Comparison of ENCODE assay signal across 12 cellular contexts in the genomic region with DNA sequence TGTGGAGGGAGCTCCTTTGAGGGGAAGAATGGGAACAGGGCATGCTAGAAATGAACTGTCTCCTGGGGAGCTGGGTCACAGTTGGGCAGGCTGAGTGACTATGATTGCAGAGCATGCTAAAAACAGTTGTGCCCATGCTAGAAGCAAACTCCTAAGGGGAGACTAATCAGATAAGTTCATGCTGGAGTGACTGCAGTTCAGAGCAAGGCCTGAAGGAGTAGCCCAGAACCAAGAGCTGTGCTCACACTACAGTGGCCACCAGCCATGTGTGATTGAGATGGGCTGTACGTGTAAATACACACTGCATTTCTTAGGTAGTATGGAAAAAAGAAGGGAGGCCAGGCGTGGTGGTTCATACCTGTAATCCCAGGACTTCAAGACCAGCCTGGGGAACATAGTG. TPM values are rescaled to one million over a fixed set of nuclear protein-coding genes. Genes with fewer than 3 reads are reported as not detected.
DNase-seq lines count a peak whose midpoint lies in the region; ATAC-seq and TF ChIP-seq lines count a peak whose summit lies in the region.
"Had no signal": no experiment of that assay in that cellular context is flagged by ENCODE, and none has a peak within 500 bp of the region (broad histone marks: within the 10 kb centered on the region; RNA-seq: fewer than 3 reads in every experiment).

No MANE protein-coding gene starts in this region.

- H3K4me1 ChIP-seq in SK-N-SH (ENCODE audit: control insufficient read depth in 1 of 2, insufficient read depth in 2 of 2, low read depth in 1 of 2, low read length in 1 of 2) (peaks cover 12 to 15% of the 10 kb centered on the region in 2 experiments; a peak in 2 of 4 replicates), OCI-LY1 (ENCODE audit: insufficient read depth, low read length, severe bottlenecking) (peaks cover 28% of the 10 kb centered on the region), endodermal cell (ENCODE audit: control insufficient read depth, insufficient read depth, low read length) (no peaks in the 10 kb centered on the region)

- H3K9me3 Mint-ChIP-seq in endodermal cell, result peaks cover 5% of the 10 kb centered on the region
- H3K9me3 Mint-ChIP-seq in stimulated activated memory B cell treated with anti-CD40 and anti-IgM and Interleukin-4, amounts not matched to agents 10 μg/mL and 1 μg/mL and 100 μg/mL, for 72 hours, result no peaks in the 10 kb centered on the region

- no peaks in the 10 kb centered on the region for H3K27me3 Mint-ChIP-seq in endodermal cell (ENCODE audit: insufficient read depth)
- H3K27me3 Mint-ChIP-seq in stimulated activated memory B cell treated with anti-CD40 and anti-IgM and Interleukin-4, amounts not matched to agents 10 μg/mL and 1 μg/mL and 100 μg/mL, for 72 hours, result no peaks in the 10 kb centered on the region

- H3K36me3 ChIP-seq in SK-N-SH (replicated peaks in 1 of 2; ENCODE audit: control insufficient read depth in 1 of 2, insufficient read depth in 2 of 2, low read length in 1 of 2) (peaks cover 25 to 51% of the 10 kb centered on the region in 2 experiments), OCI-LY1 (ENCODE audit: insufficient read depth, low read length) (peaks cover 52% of the 10 kb centered on the region), endodermal cell (ENCODE audit: control insufficient read depth, insufficient read depth, low read length) (peaks cover 41% of the 10 kb centered on the region)

- H3K4me3 ChIP-seq in SK-N-SH (ENCODE audit: low read depth in 2 of 2, low read length in 1 of 2) (no peak overlapping the region), OCI-LY1 (ENCODE audit: low read depth, low read length, poor library complexity, severe bottlenecking) (no peak overlapping the region), endodermal cell (ENCODE audit: low read length) (no peak overlapping the region)
- H3K4me3 ChIP-seq: spleen had no signal

- TF ChIP-seq CTCF in SK-N-SH (IDR thresholded peaks at IDR 0.05) (no peak), OCI-LY1 (IDR thresholded peaks at IDR 0.05; ENCODE audit: low read length) (peak; percentile 18; the same call in 1 of the 2 replicates), endodermal cell (conservative IDR thresholded peaks at IDR 0.05) (peak; percentile 56)

- H3K4me2 ChIP-seq in SK-N-SH, result no peak overlapping the region
- H3K4me2 ChIP-seq in OCI-LY1 (ENCODE audit: low read length), result no peak overlapping the region

- DNase-seq in SK-N-SH (no peak), endodermal cell (peak; percentile 45), NCI-H446 (lab: John Stamatoyannopoulos, UW) (no peak), left colon (no peak)
- DNase-seq: effector CD8-positive, alpha-beta T cell; HCEC 1CT; NCI-H524 treated with DMSO at 0.1 percent for 48 hours; spleen had no signal

- CTCF ChIA-PET in SK-N-SH (lab: Yijun Ruan, JAX), result interaction anchor here (0.6 to 1.1 kb wide), 3 partner anchors 18 to 33 kb away, joined by 3 to 4 read pairs (median 3); no protein-coding TSS in a partner anchor

- H3K79me2 ChIP-seq in SK-N-SH (ENCODE audit: insufficient read depth), result no peaks in the 10 kb centered on the region
- H3K79me2 ChIP-seq in OCI-LY1 (ENCODE audit: insufficient read depth, low read length), result no peaks in the 10 kb centered on the region

- no peak overlapping the region for H3K27ac ChIP-seq in SK-N-SH (ENCODE audit: low read depth in 2 of 2, low read length in 1 of 2)
- H3K27ac ChIP-seq in OCI-LY1 (ENCODE audit: low read depth, low read length, poor library complexity, severe bottlenecking), result no peak overlapping the region
- H3K27ac ChIP-seq in endodermal cell (ENCODE audit: low read depth, low read length), result no peak overlapping the region

- no peak overlapping the region for H3K4me3 Mint-ChIP-seq in endodermal cell
- H3K4me3 Mint-ChIP-seq in stimulated activated memory B cell treated with anti-CD40 and anti-IgM and Interleukin-4, amounts not matched to agents 10 μg/mL and 1 μg/mL and 100 μg/mL, for 72 hours, result no peak overlapping the region

- no peak for TF ChIP-seq RAD21 in SK-N-SH (IDR thresholded peaks at IDR 0.05; ENCODE audit: low read length)

- H4K20me1 ChIP-seq in SK-N-SH (ENCODE audit: insufficient read depth) (no peaks in the 10 kb centered on the region), OCI-LY1 (ENCODE audit: insufficient read depth, low read length) (no peaks in the 10 kb centered on the region)

- H3K27ac Mint-ChIP-seq in endodermal cell, result no peak overlapping the region
- H3K27ac Mint-ChIP-seq in stimulated activated memory B cell treated with anti-CD40 and anti-IgM and Interleukin-4, amounts not matched to agents 10 μg/mL and 1 μg/mL and 100 μg/mL, for 72 hours, result no peak overlapping the region

- H3K9me3 ChIP-seq in SK-N-SH (no peaks in the 10 kb centered on the region), OCI-LY1 (ENCODE audit: low read length) (peaks cover under 1% of the 10 kb centered on the region; the same call in 1 of the 2 replicates), endodermal cell (ENCODE audit: control insufficient read depth, low read length) (peaks cover 4% of the 10 kb centered on the region)

- peaks cover 7% of the 10 kb centered on the region for H3F3A ChIP-seq in SK-N-SH (replicated peaks; ENCODE audit: insufficient read depth)
- H3F3A ChIP-seq in OCI-LY1 (ENCODE audit: insufficient read depth, low read length), result no peaks in the 10 kb centered on the region; the same call in 1 of the 2 replicates

- H2AFZ ChIP-seq in SK-N-SH (ENCODE audit: low read depth), result no peak overlapping the region
- H2AFZ ChIP-seq in OCI-LY1 (ENCODE audit: low read length), result no peak overlapping the region

- peaks cover 2% of the 10 kb centered on the region for H3K4me1 Mint-ChIP-seq in endodermal cell
- H3K4me1 Mint-ChIP-seq in stimulated activated memory B cell treated with anti-CD40 and anti-IgM and Interleukin-4, amounts not matched to agents 10 μg/mL and 1 μg/mL and 100 μg/mL, for 72 hours, result peaks cover 38% of the 10 kb centered on the region

- TF ChIP-seq EP300 in SK-N-SH (IDR thresholded peaks at IDR 0.05; ENCODE audit: borderline replicate concordance in 1 of 2, low read depth in 1 of 2, low read length in 1 of 2), result no peak

- H3K36me3 Mint-ChIP-seq in endodermal cell (ENCODE audit: low read depth), result peaks cover 51% of the 10 kb centered on the region
- peaks cover 71% of the 10 kb centered on the region for H3K36me3 Mint-ChIP-seq in stimulated activated memory B cell treated with anti-CD40 and anti-IgM and Interleukin-4, amounts not matched to agents 10 μg/mL and 1 μg/mL and 100 μg/mL, for 72 hours

- intact Hi-C loops in left colon (cut with DNase I, micrococcal nuclease), result no loop called here

- 96% methylated on average over 2 of the region's 2 CpGs for WGBS in SK-N-SH (ENCODE audit: low lambda C conversion rate)
- WGBS in endodermal cell (ENCODE audit: insufficient coverage in 1 of 2, insufficient read length in 1 of 2), 2 experiments, result 88 to 100% methylated on average over 2 of the region's 2 CpGs

- POLR2A ChIA-PET in SK-N-SH (lab: Yijun Ruan, JAX), result no interaction called here

- ATAC-seq in SK-N-SH treated with all-trans-retinoic acid at 6 μM for 48 hours (peak; percentile 34; the same call in 2 of the 3 replicates), left colon (no peak), HG02840 (IDR thresholded peaks at IDR 0.05; ENCODE audit: low FRiP score, unreplicated experiment) (no peak)
- peak; percentile 51 for ATAC-seq in stimulated activated memory B cell treated with anti-CD40 and anti-IgM and Interleukin-4, amounts not matched to agents 10 μg/mL and 1 μg/mL and 100 μg/mL, for 72 hours

- H3K9me2 ChIP-seq in SK-N-SH (no peaks in the 10 kb centered on the region), OCI-LY1 (ENCODE audit: low read depth, low read length) (no peaks in the 10 kb centered on the region)

- H3K9ac ChIP-seq in SK-N-SH, result no peak overlapping the region
- no peak overlapping the region for H3K9ac ChIP-seq in OCI-LY1 (ENCODE audit: low read length)
- H3K9ac ChIP-seq in endodermal cell (ENCODE audit: extremely low read depth, low read length, poor library complexity, severe bottlenecking), result no peak overlapping the region

- H3K27me3 ChIP-seq in SK-N-SH (ENCODE audit: insufficient read depth), result no peaks in the 10 kb centered on the region
- no peaks in the 10 kb centered on the region for H3K27me3 ChIP-seq in OCI-LY1 (ENCODE audit: insufficient read depth, low read length)
- H3K27me3 ChIP-seq in endodermal cell (ENCODE audit: control insufficient read depth, insufficient read depth, low read length, poor library complexity, severe bottlenecking), result no peaks in the 10 kb centered on the region
- H3K27me3 ChIP-seq: spleen had no signal

TF ChIP-seq in SK-N-SH, 30 proteins besides CTCF, POLR2A, EP300 and RAD21 (continues in another document):
- no peak for TF ChIP-seq NFIC (IDR thresholded peaks at IDR 0.05; ENCODE audit: borderline replicate concordance)

RNA-seq across cellular contexts. Expression of gene AK1, which starts 10.3 kb away (rescaled TPM):
- 103 and 125 TPM in 2 replicates for polyA plus RNA-seq in SK-N-SH (2012; rRNA removed)
- polyA plus RNA-seq in SK-N-SH (2012; cell fraction: cytosol; rRNA removed), result 65.8 and 85.2 TPM in 2 replicates
- polyA plus RNA-seq in SK-N-SH (2012; cell fraction: nucleus; rRNA removed), result 98.3 and 147 TPM in 2 replicates
- total RNA-seq in endodermal cell (10 to 100 TPM; 19.0 to 22.8 TPM), left colon (100 to 1,000 TPM; 114 to 141 TPM)
- polyA plus RNA-seq in endodermal cell (2013, experiment 1 of 2), result 58.2 TPM
- polyA plus RNA-seq in endodermal cell (2013, experiment 2 of 2), result 50.8 TPM

RNA-seq across cellular contexts. Expression of gene ST6GALNAC6, which starts 11.6 kb away (rescaled TPM):
- 34.8 and 47.5 TPM in 2 replicates for polyA plus RNA-seq in SK-N-SH (2012; rRNA removed)
- 15.2 and 27.6 TPM in 2 replicates for polyA plus RNA-seq in SK-N-SH (2012; cell fraction: cytosol; rRNA removed)
- 38.6 and 69.7 TPM in 2 replicates for polyA plus RNA-seq in SK-N-SH (2012; cell fraction: nucleus; rRNA removed)
- total RNA-seq in endodermal cell (10 to 100 TPM; 42.3 to 44.2 TPM), left colon (100 to 1,000 TPM; 222 to 302 TPM)
- polyA plus RNA-seq in endodermal cell (2013, experiment 1 of 2), result 25.4 TPM
- polyA plus RNA-seq in endodermal cell (2013, experiment 2 of 2), result 26.0 TPM

RNA-seq across cellular contexts. Expression of gene ST6GALNAC4, which starts 29.0 kb away (rescaled TPM):
- 28.4 and 30.2 TPM in 2 replicates for polyA plus RNA-seq in SK-N-SH (2012; rRNA removed)
- 11.0 and 21.1 TPM in 2 replicates for polyA plus RNA-seq in SK-N-SH (2012; cell fraction: cytosol; rRNA removed)
- polyA plus RNA-seq in SK-N-SH (2012; cell fraction: nucleus; rRNA removed), result 29.1 and 30.8 TPM in 2 replicates
- total RNA-seq in endodermal cell (10 to 100 TPM in 1 of 2 donors, 1 to 10 TPM in 1; 8.3 to 12.7 TPM), left colon (10 to 100 TPM; 37.5 to 46.9 TPM)
- polyA plus RNA-seq in endodermal cell (2013, experiment 1 of 2), result 14.6 TPM
- 15.4 TPM for polyA plus RNA-seq in endodermal cell (2013, experiment 2 of 2)

RNA-seq across cellular contexts. Expression of gene ENG, which starts 33.3 kb away (rescaled TPM):
- 8.8 and 18.8 TPM in 2 replicates for polyA plus RNA-seq in SK-N-SH (2012; rRNA removed)
- 8.8 and 16.2 TPM in 2 replicates for polyA plus RNA-seq in SK-N-SH (2012; cell fraction: cytosol; rRNA removed)
- polyA plus RNA-seq in SK-N-SH (2012; cell fraction: nucleus; rRNA removed), result 25.8 and 27.5 TPM in 2 replicates
- total RNA-seq in endodermal cell (1 to 10 TPM; 2.2 to 2.4 TPM), left colon (10 to 100 TPM; 15.1 to 26.5 TPM)
- polyA plus RNA-seq in endodermal cell (2013, experiment 1 of 2), result 1.2 TPM
- polyA plus RNA-seq in endodermal cell (2013, experiment 2 of 2), result 0.95 TPM

RNA-seq across cellular contexts. Expression of gene PIP5KL1, which starts 42.8 kb away (rescaled TPM):
- 4.0 and 6.1 TPM in 2 replicates for polyA plus RNA-seq in SK-N-SH (2012; rRNA removed)
- 1.7 and 2.5 TPM in 2 replicates for polyA plus RNA-seq in SK-N-SH (2012; cell fraction: cytosol; rRNA removed)
- polyA plus RNA-seq in SK-N-SH (2012; cell fraction: nucleus; rRNA removed), result 40.1 and 41.3 TPM in 2 replicates
- total RNA-seq in endodermal cell (1 to 10 TPM; 6.6 to 9.3 TPM), left colon (1 to 10 TPM; 1.3 to 1.9 TPM)
- 3.7 TPM for polyA plus RNA-seq in endodermal cell (2013, experiment 1 of 2)
- polyA plus RNA-seq in endodermal cell (2013, experiment 2 of 2), result 3.3 TPM

Comparison
In these comparisons a context has a peak if more than half of its experiments do, and no peak if none do; other contexts are left out.
1. ATAC-seq: peak in SK-N-SH treated with all-trans-retinoic acid at 6 μM for 48 hours (single experiment) and stimulated activated memory B cell treated with anti-CD40 and anti-IgM and Interleukin-4, amounts not matched to agents 10 μg/mL and 1 μg/mL and 100 μg/mL, for 72 hours (single experiment); none in left colon (single experiment) and HG02840 (single experiment).
2. RNA of gene AK1, which starts 10.3 kb away (total RNA-seq): 114 to 141 TPM in left colon; 19.0 to 22.8 TPM in endodermal cell; every median in the first group is over 4 times any median in the second.
3. RNA of gene ST6GALNAC6, which starts 11.6 kb away (total RNA-seq): 222 to 302 TPM in left colon; 42.3 to 44.2 TPM in endodermal cell; every median in the first group is over 4 times any median in the second.